8 cellular contexts compared by ENCODE assay signal in the genomic region with DNA sequence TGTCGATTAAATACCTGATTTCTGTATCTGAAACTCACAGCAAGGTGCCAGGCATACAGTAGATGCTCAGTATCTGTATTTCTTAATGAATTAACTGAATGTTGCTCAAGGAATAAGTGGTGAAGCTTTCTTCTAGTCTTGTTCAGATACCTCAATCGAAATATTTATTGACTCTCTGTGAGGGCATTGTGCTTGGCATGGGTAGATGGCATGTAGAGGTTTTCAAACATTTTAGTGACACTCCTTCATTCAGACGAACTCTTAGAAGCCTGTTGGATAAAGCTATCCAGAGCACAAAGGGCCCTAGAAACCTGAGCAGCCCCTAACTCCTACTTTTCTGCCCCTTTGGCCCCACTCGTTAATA. TPM values are rescaled to one million over a fixed set of nuclear protein-coding genes. Genes with fewer than 3 reads are reported as not detected.
A peak's percentile ranks its signal among the peaks of the same experiment; 100 is the strongest.
DNase-seq lines count a peak whose midpoint lies in the region; ATAC-seq and TF ChIP-seq lines count a peak whose summit lies in the region.

No MANE protein-coding gene starts in this region.

- H3K9me3 ChIP-seq in cardiac muscle cell (ENCODE audit: low read depth) (no peaks in the 10 kb centered on the region), mesodermal cell (ENCODE audit: control insufficient read depth, low read length) (no peaks in the 10 kb centered on the region), upper lobe of right lung (no peaks in the 10 kb centered on the region)

- H3K4me3 ChIP-seq in cardiac muscle cell (peak overlapping the region; percentile 70), brain microvascular endothelial cell (ENCODE audit: low read depth, low read length) (peak overlapping the region; percentile 79), mesodermal cell (ENCODE audit: extremely low read depth, insufficient read depth, low read length, poor library complexity, severe bottlenecking) (peak overlapping the region; percentile 73), upper lobe of right lung (peak overlapping the region; percentile 98)

- TF ChIP-seq CTCF in cardiac muscle cell (IDR thresholded peaks at IDR 0.05; ENCODE audit: low read depth, low read length) (no peak), brain microvascular endothelial cell (IDR thresholded peaks at IDR 0.05; ENCODE audit: low read depth, low read length, missing control alignments) (no peak), upper lobe of right lung (IDR thresholded peaks at IDR 0.05) (no peak)

- ATAC-seq in Right ventricle myocardium inferior (no peak), upper lobe of right lung (no peak), GM21529 (IDR thresholded peaks at IDR 0.05; ENCODE audit: unreplicated experiment) (no peak)

- no peak for DNase-seq in cardiac muscle cell (ENCODE audit: low read depth in 1 of 2, low spot score in 1 of 2)
- no peak for DNase-seq in Right ventricle myocardium inferior (ENCODE audit: missing footprints)
- no peak for DNase-seq in brain microvascular endothelial cell
- DNase-seq in upper lobe of right lung, result no peak
- DNase-seq in retina, result no peak
- no peak for DNase-seq in NCI-H1092 treated with DMSO at 0.1 percent for 48 hours (lab: John Stamatoyannopoulos, UW)

- H3K27ac ChIP-seq in cardiac muscle cell (peak overlapping the region; percentile 62), brain microvascular endothelial cell (peak overlapping the region; percentile 9), mesodermal cell (ENCODE audit: low read depth, low read length, severe bottlenecking) (peak overlapping the region; percentile 42), upper lobe of right lung (peak overlapping the region; percentile 92)

- WGBS in mesodermal cell (ENCODE audit: insufficient coverage in 2 of 2), 2 experiments, result 33 to 40% methylated on average over 3 of the region's 4 CpGs

- H3K27me3 ChIP-seq in cardiac muscle cell, result no peaks in the 10 kb centered on the region
- H3K27me3 ChIP-seq in brain microvascular endothelial cell (replicated peaks), result no peaks in the 10 kb centered on the region
- no peaks in the 10 kb centered on the region for H3K27me3 ChIP-seq in upper lobe of right lung

- H3K4me1 ChIP-seq in cardiac muscle cell (ENCODE audit: low read depth) (peaks cover 24% of the 10 kb centered on the region), mesodermal cell (ENCODE audit: control insufficient read depth, insufficient read depth, low read length, poor library complexity, severe bottlenecking) (peaks cover 4% of the 10 kb centered on the region), upper lobe of right lung (peaks cover 64% of the 10 kb centered on the region)

- intact Hi-C loops in Right ventricle myocardium inferior (cut with DNase I), result no loop called here
- intact Hi-C loops in upper lobe of right lung (cut with DNase I), result no loop called here

- H3K36me3 ChIP-seq in cardiac muscle cell (no peaks in the 10 kb centered on the region), brain microvascular endothelial cell (replicated peaks) (no peaks in the 10 kb centered on the region), mesodermal cell (ENCODE audit: control insufficient read depth, insufficient read depth, low read length) (no peaks in the 10 kb centered on the region), upper lobe of right lung (no peaks in the 10 kb centered on the region)

- in situ Hi-C loops in brain microvascular endothelial cell (cut with HindIII; ENCODE audit: low pct_ligation_motif_present, low sequenced_read_pairs), result no loop called here

RNA-seq across cellular contexts. Expression of a gene that starts 0.4 kb away (rescaled TPM):
- total RNA-seq in cardiac muscle cell (35.7 and 36.5 TPM in 2 replicates), Right ventricle myocardium inferior (90.7 TPM), upper lobe of right lung (162 TPM)
- 36.9 and 37.0 TPM in 2 replicates for polyA plus RNA-seq in cardiac muscle cell
- polyA plus RNA-seq in mesodermal cell (2013, experiment 1 of 2), result 70.6 TPM
- 67.6 TPM for polyA plus RNA-seq in mesodermal cell (2013, experiment 2 of 2)

RNA-seq across cellular contexts. Expression of a gene that starts 1.8 kb away (rescaled TPM):
- total RNA-seq in cardiac muscle cell (115 and 126 TPM in 2 replicates), Right ventricle myocardium inferior (66.7 TPM), upper lobe of right lung (54.9 TPM)
- 181 and 187 TPM in 2 replicates for polyA plus RNA-seq in cardiac muscle cell
- 87.8 TPM for polyA plus RNA-seq in mesodermal cell (2013, experiment 1 of 2)
- 88.5 TPM for polyA plus RNA-seq in mesodermal cell (2013, experiment 2 of 2)

RNA-seq across cellular contexts. Expression of a gene that starts 49.1 kb away (rescaled TPM):
- total RNA-seq in cardiac muscle cell (0.70 and 1.4 TPM in 2 replicates), Right ventricle myocardium inferior (47.9 TPM), upper lobe of right lung (73.3 TPM)
- 0.51 TPM in 1 of 2 replicates, not detected in the other for polyA plus RNA-seq in cardiac muscle cell
- polyA plus RNA-seq in mesodermal cell (2013, experiment 1 of 2), result 3.1 TPM
- polyA plus RNA-seq in mesodermal cell (2013, experiment 2 of 2), result 1.4 TPM

RNA-seq across cellular contexts. Expression of a gene that starts 56.1 kb away (rescaled TPM):
- total RNA-seq in cardiac muscle cell, result 1.5 and 2.1 TPM in 2 replicates
- polyA plus RNA-seq in cardiac muscle cell, result 0.59 and 2.0 TPM in 2 replicates
- total RNA-seq in Right ventricle myocardium inferior, result 7.4 TPM
- not detected for polyA plus RNA-seq in mesodermal cell (2013, experiment 1 of 2)
- polyA plus RNA-seq in mesodermal cell (2013, experiment 2 of 2), result 0.15 TPM
- 28.3 TPM for total RNA-seq in upper lobe of right lung

Comparison
In these comparisons a context has a peak if more than half of its experiments do, and no peak if none do; other contexts are left out.
1. RNA of a gene that starts 49.1 kb away (total RNA-seq): 73.3 TPM in upper lobe of right lung (single experiment) and 47.9 TPM in Right ventricle myocardium inferior (single experiment); 0.70 to 1.4 TPM in cardiac muscle cell; every median in the first group is over 10 times any median in the second.
2. H3K27ac ChIP-seq: peak in every context shown above with its lines; median percentile 92 in upper lobe of right lung; 62 in cardiac muscle cell; 42 in mesodermal cell; 9 in brain microvascular endothelial cell.
3. Peak in every context shown above with its lines, with median percentiles within 50 percentile points of each other: H3K4me3 ChIP-seq.